ENCODE assay signal across 9 cellular contexts in genomic region chr1:171984850-171985485, GRCh38.
DNase-seq lines count a peak whose midpoint lies in the region; ATAC-seq and TF ChIP-seq lines count a peak whose summit lies in the region.
"Had no signal": no experiment of that assay in that cellular context is flagged by ENCODE, and none has a peak within 500 bp of the region (broad histone marks: within the 10 kb centered on the region; RNA-seq: fewer than 3 reads in every experiment).

No MANE protein-coding gene starts in this region.

- H3K4me1 ChIP-seq in breast epithelium = no peaks in the 10 kb centered on the region

- DNase-seq in D341Med (ENCODE audit: low spot score) (peak; percentile 50), NCI-H460 (ENCODE audit: extremely low read depth, low read depth) (peak; percentile 45), breast epithelium (ENCODE audit: low spot score in 2 of 2) (no peak), left kidney (ENCODE audit: low read depth, low spot score) (peak; percentile 27), foreskin melanocyte (no peak)
- DNase-seq in stimulated activated CD4-positive, alpha-beta T cell treated with anti-CD3 and anti-CD28 coated beads, Interleukin-2, amount 100 ng/mL, for 24 hours = no peak

- no peaks in the 10 kb centered on the region for H3K27me3 ChIP-seq in breast epithelium

- ATAC-seq in GM21529 (IDR thresholded peaks at IDR 0.05; ENCODE audit: unreplicated experiment) = peak; percentile 69
- no peak for ATAC-seq in HG02588 (IDR thresholded peaks at IDR 0.05; ENCODE audit: unreplicated experiment)

- TF ChIP-seq CTCF in breast epithelium (IDR thresholded peaks at IDR 0.05) = peak in 2 of 3 donors; percentile 65 to 73

- no peak for TF ChIP-seq POLR2A in breast epithelium (IDR thresholded peaks at IDR 0.05)

- intact Hi-C loops in breast epithelium (cut with DNase I; ENCODE audit: low total_unique reads) = loop anchor here (5.0 kb wide), 1 partner anchor 183 kb away; no protein-coding TSS in a partner anchor

- no peak overlapping the region for H3K4me3 ChIP-seq in breast epithelium
- H3K4me3 ChIP-seq: SK-N-MC had no signal

- H3K36me3 ChIP-seq in breast epithelium = no peaks in the 10 kb centered on the region

- H3K9me3 ChIP-seq in breast epithelium = no peaks in the 10 kb centered on the region

- H3K27ac ChIP-seq in breast epithelium = no peak overlapping the region
- H3K27ac ChIP-seq: SK-N-MC had no signal

Comparison
In these comparisons a context has a peak if more than half of its experiments do, and no peak if none do; other contexts are left out.
1. DNase-seq: peak in D341Med (single experiment), NCI-H460 (single experiment) and left kidney (single experiment); none in breast epithelium (0 of 2), foreskin melanocyte (single experiment) and stimulated activated CD4-positive, alpha-beta T cell treated with anti-CD3 and anti-CD28 coated beads, Interleukin-2, amount 100 ng/mL, for 24 hours (0 of 2).